11 cellular contexts compared by ENCODE assay signal in the genomic region with DNA sequence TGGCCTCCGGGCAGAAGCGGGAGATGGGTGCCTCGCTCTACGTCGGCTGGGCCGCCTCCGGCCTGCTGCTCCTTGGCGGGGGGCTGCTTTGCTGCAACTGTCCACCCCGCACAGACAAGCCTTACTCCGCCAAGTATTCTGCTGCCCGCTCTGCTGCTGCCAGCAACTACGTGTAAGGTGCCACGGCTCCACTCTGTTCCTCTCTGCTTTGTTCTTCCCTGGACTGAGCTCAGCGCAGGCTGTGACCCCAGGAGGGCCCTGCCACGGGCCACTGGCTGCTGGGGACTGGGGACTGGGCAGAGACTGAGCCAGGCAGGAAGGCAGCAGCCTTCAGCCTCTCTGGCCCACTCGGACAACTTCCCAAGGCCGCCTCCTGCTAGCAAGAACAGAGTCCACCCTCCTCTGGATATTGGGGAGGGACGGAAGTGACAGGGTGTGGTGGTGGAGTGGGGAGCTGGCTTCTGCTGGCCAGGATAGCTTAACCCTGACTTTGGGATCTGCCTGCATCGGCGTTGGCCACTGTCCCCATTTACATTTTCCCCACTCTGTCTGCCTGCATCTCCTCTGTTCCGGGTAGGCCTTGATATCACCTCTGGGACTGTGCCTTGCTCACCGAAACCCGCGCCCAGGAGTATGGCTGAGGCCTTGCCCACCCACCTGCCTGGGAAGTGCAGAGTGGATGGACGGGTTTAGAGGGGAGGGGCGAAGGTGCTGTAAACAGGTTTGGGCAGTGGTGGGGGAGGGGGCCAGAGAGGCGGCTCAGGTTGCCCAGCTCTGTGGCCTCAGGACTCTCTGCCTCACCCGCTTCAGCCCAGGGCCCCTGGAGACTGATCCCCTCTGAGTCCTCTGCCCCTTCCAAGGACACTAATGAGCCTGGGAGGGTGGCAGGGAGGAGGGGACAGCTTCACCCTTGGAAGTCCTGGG. TPM values are rescaled to one million over a fixed set of nuclear protein-coding genes. Genes with fewer than 3 reads are reported as not detected.
DNase-seq lines count a peak whose midpoint lies in the region; ATAC-seq, FAIRE-seq and TF ChIP-seq lines count a peak whose summit lies in the region.
"Had no signal": no experiment of that assay in that cellular context is flagged by ENCODE, and none has a peak within 500 bp of the region (broad histone marks: within the 10 kb centered on the region; RNA-seq: fewer than 3 reads in every experiment).

No MANE protein-coding gene starts in this region.

- H3K4me2 ChIP-seq in HepG2 (ENCODE audit: low read depth, low read length) (peak overlapping the region; percentile 98), MM.1S (ENCODE audit: low read depth, low read length) (no peak overlapping the region)

- TF ChIP-seq RAD21 in HepG2 (CRISPR knock-in tag; IDR thresholded peaks at IDR 0.05), result no peak

- CTCF ChIA-PET in HepG2 (lab: Yijun Ruan, JAX; ENCODE audit: low intra/inter-chr PET ratio, low total read pairs), result no interaction called here

- TF ChIP-seq POLR2A in HepG2 (IDR thresholded peaks at IDR 0.05; ENCODE audit: insufficient read depth in 1 of 2, low read depth in 2 of 2, low read length in 2 of 2), result peak in 1 of 2 experiments; percentile 41; a peak in 1 of 4 replicates

- H2AFZ ChIP-seq in HepG2 (ENCODE audit: low read length) (no peak overlapping the region), MM.1S (ENCODE audit: low read length) (no peak overlapping the region)

- H3K4me1 ChIP-seq in heart right ventricle (peaks cover 0 to 35% (median 4%) of the 10 kb centered on the region in 9 donors), right atrium auricular region (peaks cover 0 to 23% of the 10 kb centered on the region in 2 donors), HepG2 (ENCODE audit: insufficient read depth, low read length) (peaks cover 59% of the 10 kb centered on the region), aorta (ENCODE audit: control insufficient read depth in 1 of 2, insufficient read depth in 2 of 2, low read length in 2 of 2) (no peaks in the 10 kb centered on the region), MM.1S (ENCODE audit: low read length) (peaks cover 4% of the 10 kb centered on the region; the same call in 1 of the 2 replicates)

- no peak overlapping the region for H3K4me3 ChIP-seq in heart right ventricle
- no peak overlapping the region for H3K4me3 ChIP-seq in right atrium auricular region
- no peak overlapping the region for H3K4me3 ChIP-seq in WERI-Rb-1 (ENCODE audit: low read depth, low read length)
- H3K4me3 ChIP-seq in HepG2 (replicated peaks in 1 of 3; ENCODE audit: insufficient read depth in 1 of 3, low read depth in 2 of 3, low read length in 3 of 3), result peak overlapping the region; percentile 70 to 83 (median 75)
- H3K4me3 ChIP-seq in aorta (ENCODE audit: low read length in 2 of 2), result no peak overlapping the region
- no peak overlapping the region for H3K4me3 ChIP-seq in MM.1S (ENCODE audit: low read length)
- H3K4me3 ChIP-seq: SJSA1 had no signal

- TF ChIP-seq CTCF in heart right ventricle (IDR thresholded peaks at IDR 0.05), result no peak
- TF ChIP-seq CTCF in right atrium auricular region (IDR thresholded peaks at IDR 0.05), result no peak
- TF ChIP-seq CTCF in WERI-Rb-1 (IDR thresholded peaks at IDR 0.05; ENCODE audit: low read depth, low read length), result no peak
- TF ChIP-seq CTCF in HepG2 (CRISPR knock-in tag; IDR thresholded peaks at IDR 0.05), result no peak
- TF ChIP-seq CTCF in MM.1S (IDR thresholded peaks at IDR 0.05; ENCODE audit: low read length), result no peak

- WGBS in heart right ventricle, 2 donors, result 69 to 71% methylated on average over 28 of the region's 28 CpGs
- 1% methylated on average over 10 of the region's 28 CpGs for WGBS in HepG2 (ENCODE audit: low lambda C conversion rate)
- WGBS in aorta, 2 donors, result 83 to 86% methylated on average over 24 to 28 of the region's 28 CpGs

- H3K9ac ChIP-seq in HepG2 (ENCODE audit: insufficient read depth, low read depth, low read length) (peak overlapping the region; percentile 69), MM.1S (ENCODE audit: low read length) (no peak overlapping the region)

- DNase-seq in heart right ventricle (no peak), right atrium auricular region (ENCODE audit: low spot score) (no peak), WERI-Rb-1 (no peak), HepG2 (ENCODE audit: low spot score) (peak; percentile 58), aorta (no peak), MM.1S (no peak), AG08396 (ENCODE audit: low spot score) (no peak)
- DNase-seq: uterus had no signal

- no peaks in the 10 kb centered on the region for H3K9me2 ChIP-seq in MM.1S (replicated peaks; ENCODE audit: insufficient read depth, low read length)

- H3K79me2 ChIP-seq in HepG2 (ENCODE audit: insufficient read depth, low read length) (peaks cover 12% of the 10 kb centered on the region), MM.1S (ENCODE audit: low read length) (no peaks in the 10 kb centered on the region)

- intact Hi-C loops in heart right ventricle (cut with DNase I) (no loop called here), HepG2 (cut with micrococcal nuclease; ENCODE audit: unreplicated experiment) (no loop called here), aorta (cut with DNase I) (no loop called here)

- H3K27ac ChIP-seq in heart right ventricle (no peak overlapping the region), right atrium auricular region (no peak overlapping the region), WERI-Rb-1 (peak overlapping the region; percentile 28), HepG2 (ENCODE audit: extremely low read length, insufficient read depth, low read length) (peak overlapping the region; percentile 55), aorta (ENCODE audit: low read depth in 1 of 2, low read length in 2 of 2) (no peak overlapping the region), MM.1S (ENCODE audit: low read length) (no peak overlapping the region)
- H3K27ac ChIP-seq: SJSA1, uterus had no signal

- ATAC-seq in heart right ventricle, result peak in 5 of 8 donors; percentile 9 to 65 (median 46)
- peak; percentile 57 for ATAC-seq in HepG2
- ATAC-seq in aorta (ENCODE audit: low FRiP score), result peak; percentile 22
- ATAC-seq in HG02571 (IDR thresholded peaks at IDR 0.05; ENCODE audit: unreplicated experiment), result no peak

- POLR2A ChIA-PET in HepG2 (lab: Yijun Ruan, JAX), result interaction anchor here (0.9 to 5.5 kb wide), 4 partner anchors 10 to 38 kb away, joined by 3 to 55 read pairs (median 4); partner anchors contain the start of gene METTL27

- TF ChIP-seq EP300 in HepG2 (IDR thresholded peaks at IDR 0.05; ENCODE audit: low read depth in 2 of 2, low read length in 2 of 2) (no peak), HepG2 (CRISPR knock-in tag; IDR thresholded peaks at IDR 0.05; ENCODE audit: borderline replicate concordance) (no peak; the same call in 1 of the 2 replicates)

- H3K36me3 ChIP-seq in heart right ventricle (no peaks in the 10 kb centered on the region), right atrium auricular region (no peaks in the 10 kb centered on the region), WERI-Rb-1 (no peaks in the 10 kb centered on the region), HepG2 (replicated peaks in 1 of 2; ENCODE audit: control insufficient read depth in 1 of 2, insufficient read depth in 2 of 2, low read length in 2 of 2) (no peaks in the 10 kb centered on the region), aorta (ENCODE audit: control insufficient read depth in 1 of 2, insufficient read depth in 2 of 2, low read length in 1 of 2) (no peaks in the 10 kb centered on the region), MM.1S (replicated peaks; ENCODE audit: insufficient read depth, low read length) (no peaks in the 10 kb centered on the region)
- H3K36me3 ChIP-seq: SJSA1, uterus had no signal

- no peaks in the 10 kb centered on the region for H3F3A ChIP-seq in MM.1S (ENCODE audit: insufficient read depth, low read length)

- in situ Hi-C loops in HepG2 (cut with HindIII; ENCODE audit: extremely low pct_ligation_motif_present, low pct_unique_long_range_greater_than_20kb), result no loop called here

- H3K9me3 ChIP-seq in heart right ventricle, result no peaks in the 10 kb centered on the region
- no peaks in the 10 kb centered on the region for H3K9me3 ChIP-seq in right atrium auricular region
- H3K9me3 ChIP-seq in WERI-Rb-1 (ENCODE audit: severe bottlenecking), result no peaks in the 10 kb centered on the region
- no peaks in the 10 kb centered on the region for H3K9me3 ChIP-seq in HepG2 (ENCODE audit: low read length)
- no peaks in the 10 kb centered on the region for H3K9me3 ChIP-seq in aorta (ENCODE audit: control insufficient read depth, low read length)
- no peaks in the 10 kb centered on the region for H3K9me3 ChIP-seq in MM.1S (replicated peaks; ENCODE audit: insufficient read depth, low read length)
- H3K9me3 ChIP-seq: SJSA1, uterus had no signal

- FAIRE-seq in HepG2 (lab: Jason Lieb, UNC), result peak; percentile 49

- H3K27me3 ChIP-seq in heart right ventricle (peaks cover 0 to 20% (median 7%) of the 10 kb centered on the region in 7 donors), right atrium auricular region (no peaks in the 10 kb centered on the region), WERI-Rb-1 (ENCODE audit: insufficient read depth, low read depth, severe bottlenecking) (no peaks in the 10 kb centered on the region), HepG2 (ENCODE audit: control insufficient read depth in 1 of 2, insufficient read depth in 2 of 2, low read length in 2 of 2) (peaks cover 0 to 3% of the 10 kb centered on the region in 2 experiments; a peak in 2 of 5 replicates), aorta (ENCODE audit: control insufficient read depth in 1 of 2, insufficient read depth in 2 of 2, low read length in 1 of 2) (peaks cover 0 to 2% of the 10 kb centered on the region in 2 donors), MM.1S (replicated peaks; ENCODE audit: insufficient read depth, low read length) (no peaks in the 10 kb centered on the region)
- H3K27me3 ChIP-seq: SJSA1, uterus had no signal

- H4K20me1 ChIP-seq in HepG2 (ENCODE audit: insufficient read depth, low read length), result no peaks in the 10 kb centered on the region
- no peaks in the 10 kb centered on the region for H4K20me1 ChIP-seq in MM.1S (ENCODE audit: insufficient read depth, low read length)

- BruUV-seq in HepG2 (replicated peaks; lab: Mats Ljungman, UMichigan), result no TSS peak

RNA-seq across cellular contexts. Expression of gene CLDN4, which starts 1.1 kb away (rescaled TPM):
- under 1 TPM in 2 of 10 donors, not detected in 8; 0.14 to 0.30 TPM for total RNA-seq in heart right ventricle
- under 1 TPM in 1 of 2 donors, not detected in 1; 0.03 TPM for polyA plus RNA-seq in heart right ventricle
- total RNA-seq in right atrium auricular region, result under 1 TPM in 1 of 2 donors, not detected in 1; 0.41 TPM
- total RNA-seq in HepG2 (2016; rRNA removed; fragmentation: Illumina TruSeq; extraction: Trizol), result 9.4 and 28.2 TPM in 2 replicates
- 4.3 and 4.7 TPM in 2 replicates for total RNA-seq in HepG2 (2016; cell fraction: cytosol; rRNA removed; fragmentation: Illumina TruSeq; extraction: Trizol; ENCODE audit: low read depth)
- 9.9 and 28.5 TPM in 2 replicates for total RNA-seq in HepG2 (2016; cell fraction: insoluble cytoplasmic fraction; rRNA removed; fragmentation: Illumina TruSeq; extraction: Trizol)
- 7.4 and 7.9 TPM in 2 replicates for total RNA-seq in HepG2 (2016; cell fraction: membrane; rRNA removed; fragmentation: Illumina TruSeq; extraction: Trizol)
- total RNA-seq in HepG2 (2016; cell fraction: nucleus; rRNA removed; fragmentation: Illumina TruSeq; extraction: Trizol), result 24.8 and 28.9 TPM in 2 replicates
- polyA plus RNA-seq in HepG2 (2011; rRNA removed), result 35.7 and 47.4 TPM in 2 replicates
- polyA plus RNA-seq in HepG2 (2011; cell fraction: cytosol; rRNA removed), result 46.8 and 65.8 TPM in 2 replicates
- 34.9 and 35.5 TPM in 2 replicates for polyA plus RNA-seq in HepG2 (2011; cell fraction: nucleus; rRNA removed)
- polyA plus RNA-seq in HepG2 (2012), result 16.0 and 29.2 TPM in 2 replicates
- 2.9 and 3.1 TPM in 2 replicates for polyA plus RNA-seq in HepG2 (2016; cell fraction: cytosol; fragmentation: Illumina TruSeq; extraction: Trizol; ENCODE audit: low read depth)
- 8.7 and 9.9 TPM in 2 replicates for polyA plus RNA-seq in HepG2 (2016; cell fraction: insoluble cytoplasmic fraction; fragmentation: Illumina TruSeq; extraction: Trizol; ENCODE audit: low read depth)
- polyA plus RNA-seq in HepG2 (2016; cell fraction: membrane; fragmentation: Illumina TruSeq; extraction: Trizol; ENCODE audit: low read depth), result 3.9 and 4.0 TPM in 2 replicates
- 34.6 and 39.8 TPM in 2 replicates for polyA plus RNA-seq in HepG2 (2016; cell fraction: nucleus; fragmentation: Illumina TruSeq; extraction: Trizol; ENCODE audit: insufficient read depth, low read depth)
- polyA minus RNA-seq in HepG2 (2011; rRNA and poly(A)+ RNA removed; ENCODE audit: low replicate concordance), result 55.3 and 116 TPM in 2 replicates
- 39.1 and 50.4 TPM in 2 replicates for polyA minus RNA-seq in HepG2 (2011; cell fraction: cytosol; rRNA and poly(A)+ RNA removed)
- polyA minus RNA-seq in HepG2 (2011; cell fraction: nucleus; rRNA and poly(A)+ RNA removed), result 8.5 and 9.7 TPM in 2 replicates
- total RNA-seq in aorta, result under 1 TPM; 0.19 to 0.84 TPM
- polyA plus RNA-seq in aorta, result 10 to 100 TPM in 1 of 2 donors, under 1 TPM in 1; 0.69 to 16.9 TPM

RNA-seq across cellular contexts. Expression of gene METTL27, which starts 10.4 kb away (rescaled TPM):
- total RNA-seq in heart right ventricle, result 1 to 10 TPM in 1 of 10 donors, under 1 TPM in 7, not detected in 2; 0.31 to 1.3 (median 0.47) TPM
- polyA plus RNA-seq in heart right ventricle, result under 1 TPM in 1 of 2 donors, not detected in 1; 0.16 TPM
- under 1 TPM in 1 of 2 donors, not detected in 1; 0.39 TPM for total RNA-seq in right atrium auricular region
- total RNA-seq in HepG2 (2016; rRNA removed; fragmentation: Illumina TruSeq; extraction: Trizol), result 1.2 and 2.0 TPM in 2 replicates
- 0.88 and 1.1 TPM in 2 replicates for total RNA-seq in HepG2 (2016; cell fraction: cytosol; rRNA removed; fragmentation: Illumina TruSeq; extraction: Trizol; ENCODE audit: low read depth)
- 1.3 and 1.7 TPM in 2 replicates for total RNA-seq in HepG2 (2016; cell fraction: insoluble cytoplasmic fraction; rRNA removed; fragmentation: Illumina TruSeq; extraction: Trizol)
- 0.77 and 1.5 TPM in 2 replicates for total RNA-seq in HepG2 (2016; cell fraction: membrane; rRNA removed; fragmentation: Illumina TruSeq; extraction: Trizol)
- 0.60 and 0.99 TPM in 2 replicates for total RNA-seq in HepG2 (2016; cell fraction: nucleus; rRNA removed; fragmentation: Illumina TruSeq; extraction: Trizol)
- 3.0 and 3.6 TPM in 2 replicates for polyA plus RNA-seq in HepG2 (2011; rRNA removed)
- 1.5 and 4.7 TPM in 2 replicates for polyA plus RNA-seq in HepG2 (2011; cell fraction: cytosol; rRNA removed)
- 3.3 and 4.0 TPM in 2 replicates for polyA plus RNA-seq in HepG2 (2011; cell fraction: nucleus; rRNA removed)
- 1.8 and 2.3 TPM in 2 replicates for polyA plus RNA-seq in HepG2 (2012)
- polyA plus RNA-seq in HepG2 (2016; cell fraction: cytosol; fragmentation: Illumina TruSeq; extraction: Trizol; ENCODE audit: low read depth), result 1.4 and 1.7 TPM in 2 replicates
- 0.83 and 1.6 TPM in 2 replicates for polyA plus RNA-seq in HepG2 (2016; cell fraction: insoluble cytoplasmic fraction; fragmentation: Illumina TruSeq; extraction: Trizol; ENCODE audit: low read depth)
- polyA plus RNA-seq in HepG2 (2016; cell fraction: membrane; fragmentation: Illumina TruSeq; extraction: Trizol; ENCODE audit: low read depth), result 0.92 and 1.7 TPM in 2 replicates
- 1.5 and 1.8 TPM in 2 replicates for polyA plus RNA-seq in HepG2 (2016; cell fraction: nucleus; fragmentation: Illumina TruSeq; extraction: Trizol; ENCODE audit: insufficient read depth, low read depth)
- 3.6 and 5.4 TPM in 2 replicates for polyA minus RNA-seq in HepG2 (2011; rRNA and poly(A)+ RNA removed; ENCODE audit: low replicate concordance)
- polyA minus RNA-seq in HepG2 (2011; cell fraction: cytosol; rRNA and poly(A)+ RNA removed), result 0.69 and 0.70 TPM in 2 replicates
- 2.1 and 3.7 TPM in 2 replicates for polyA minus RNA-seq in HepG2 (2011; cell fraction: nucleus; rRNA and poly(A)+ RNA removed)
- 1 to 10 TPM; 1.3 to 7.4 TPM for total RNA-seq in aorta
- 1 to 10 TPM in 1 of 2 donors, not detected in 1; 5.3 TPM for polyA plus RNA-seq in aorta

RNA-seq across cellular contexts. Expression of gene TMEM270, which starts 29.0 kb away (rescaled TPM):
- total RNA-seq in heart right ventricle (not detected), right atrium auricular region (not detected), HepG2 (2016; rRNA removed; fragmentation: Illumina TruSeq; extraction: Trizol) (not detected in 2 replicates), aorta (not detected)
- polyA plus RNA-seq in heart right ventricle (not detected), HepG2 (2011; rRNA removed) (not detected in 2 replicates), aorta (not detected)
- total RNA-seq in HepG2 (2016; cell fraction: cytosol; rRNA removed; fragmentation: Illumina TruSeq; extraction: Trizol; ENCODE audit: low read depth), result not detected in 2 replicates
- not detected in 2 replicates for total RNA-seq in HepG2 (2016; cell fraction: insoluble cytoplasmic fraction; rRNA removed; fragmentation: Illumina TruSeq; extraction: Trizol)
- not detected in 2 replicates for total RNA-seq in HepG2 (2016; cell fraction: membrane; rRNA removed; fragmentation: Illumina TruSeq; extraction: Trizol)
- not detected in 2 replicates for total RNA-seq in HepG2 (2016; cell fraction: nucleus; rRNA removed; fragmentation: Illumina TruSeq; extraction: Trizol)
- polyA plus RNA-seq in HepG2 (2011; cell fraction: cytosol; rRNA removed), result not detected in 2 replicates
- not detected in 2 replicates for polyA plus RNA-seq in HepG2 (2011; cell fraction: nucleus; rRNA removed)
- not detected in 2 replicates for polyA plus RNA-seq in HepG2 (2012)
- polyA plus RNA-seq in HepG2 (2016; cell fraction: cytosol; fragmentation: Illumina TruSeq; extraction: Trizol; ENCODE audit: low read depth), result not detected in 2 replicates
- polyA plus RNA-seq in HepG2 (2016; cell fraction: insoluble cytoplasmic fraction; fragmentation: Illumina TruSeq; extraction: Trizol; ENCODE audit: low read depth), result not detected in 2 replicates
- polyA plus RNA-seq in HepG2 (2016; cell fraction: membrane; fragmentation: Illumina TruSeq; extraction: Trizol; ENCODE audit: low read depth), result not detected in 2 replicates
- polyA plus RNA-seq in HepG2 (2016; cell fraction: nucleus; fragmentation: Illumina TruSeq; extraction: Trizol; ENCODE audit: insufficient read depth, low read depth), result not detected in 2 replicates
- 1.4 TPM in 1 of 2 replicates, not detected in the other for polyA minus RNA-seq in HepG2 (2011; rRNA and poly(A)+ RNA removed; ENCODE audit: low replicate concordance)
- polyA minus RNA-seq in HepG2 (2011; cell fraction: cytosol; rRNA and poly(A)+ RNA removed), result not detected in 2 replicates
- polyA minus RNA-seq in HepG2 (2011; cell fraction: nucleus; rRNA and poly(A)+ RNA removed), result not detected in 2 replicates
- total RNA-seq: fibroblast of lung, SJSA1 had no signal
- polyA plus RNA-seq: fibroblast of lung had no signal

Comparison
In these comparisons a context has a peak if more than half of its experiments do, and no peak if none do; other contexts are left out.
1. H3K27ac ChIP-seq: peak in WERI-Rb-1 (single experiment) and HepG2 (single experiment); none in heart right ventricle (0 of 10), right atrium auricular region (0 of 2), aorta (0 of 2) and MM.1S (single experiment).
2. H3K4me3 ChIP-seq: peak in HepG2 (3 of 3); none in heart right ventricle (0 of 10), right atrium auricular region (0 of 2), WERI-Rb-1 (single experiment), aorta (0 of 2) and MM.1S (single experiment).